ENCODE assay signal across 19 cellular contexts in genomic region chr9:4016789-4017188, GRCh38.
"Had no signal": no experiment of that assay in that cellular context is flagged by ENCODE, and none has a peak within 500 bp of the region (broad histone marks: within the 10 kb centered on the region; RNA-seq: fewer than 3 reads in every experiment).

No MANE protein-coding gene starts in this region.

- H3K9me3 Mint-ChIP-seq: naive B cell; nephron; stimulated activated effector memory CD8-positive, alpha-beta T cell treated with anti-CD3 and anti-CD28 coated beads, Interleukin-12 subunit alpha, Interleukin-12 subunit beta, amount 100 ng/mL, for 72 hours had no signal

- H3K36me3 Mint-ChIP-seq: naive B cell; stimulated activated effector memory CD8-positive, alpha-beta T cell treated with anti-CD3 and anti-CD28 coated beads, Interleukin-12 subunit alpha, Interleukin-12 subunit beta, amount 100 ng/mL, for 72 hours had no signal

- ATAC-seq: heart left ventricle; left colon; right lobe of liver; stimulated activated effector memory CD8-positive, alpha-beta T cell treated with anti-CD3 and anti-CD28 coated beads, Interleukin-12 subunit alpha, Interleukin-12 subunit beta, amount 100 ng/mL, for 72 hours; stimulated activated naive CD8-positive, alpha-beta T cell treated with anti-CD3 and anti-CD28 coated beads, Interleukin-15, Interleukin-2, amounts not matched to agents 100 U/mL and 50 U/mL, for 24 hours had no signal

- H3K27ac Mint-ChIP-seq: naive B cell; nephron; stimulated activated effector memory CD8-positive, alpha-beta T cell treated with anti-CD3 and anti-CD28 coated beads, Interleukin-12 subunit alpha, Interleukin-12 subunit beta, amount 100 ng/mL, for 72 hours; type B pancreatic cell had no signal

- DNase-seq: dermis blood vessel endothelial cell; esophagus squamous epithelium; foreskin fibroblast; heart left ventricle; hippocampal formation; left colon; mesendoderm; naive B cell; psoas muscle; retina; right lobe of liver; stimulated activated CD4-positive, alpha-beta T cell treated with anti-CD3 and anti-CD28 coated beads, Interleukin-4, amount 100 ng/mL, for 1 hour; stimulated activated CD8-positive, alpha-beta memory T cell treated with anti-CD3 and anti-CD28 coated beads, Interleukin-4, amount 100 ng/mL, for 48 hours; stimulated activated naive CD8-positive, alpha-beta T cell treated with anti-CD3 and anti-CD28 coated beads, Interleukin-15, Interleukin-2, amounts not matched to agents 100 U/mL and 50 U/mL, for 24 hours; thyroid gland; uterus had no signal
